2 cellular contexts compared by ENCODE assay signal in the genomic region with DNA sequence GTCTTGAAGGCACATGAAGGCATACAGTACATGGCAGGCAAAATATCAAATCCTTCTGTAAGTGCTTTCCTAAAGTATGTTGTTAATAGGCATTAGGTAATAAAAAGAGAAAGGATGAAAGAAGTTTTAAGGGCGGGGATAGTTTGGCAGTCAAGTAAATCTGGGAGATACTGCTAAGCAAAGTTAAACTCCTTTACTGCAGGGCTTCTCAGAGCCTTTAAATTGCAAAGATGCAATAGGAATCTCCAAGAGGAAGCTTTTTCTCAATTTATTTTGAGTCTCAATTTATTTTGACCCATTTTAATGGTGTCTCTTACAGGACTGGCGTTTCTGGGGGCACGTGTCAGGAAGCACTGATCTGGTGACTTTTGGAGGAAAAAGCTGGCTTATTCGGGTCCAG.
TF ChIP-seq lines count a peak whose summit lies in the region.

No MANE protein-coding gene starts in this region.

TF ChIP-seq in GM23338, 12 proteins besides CTCF, POLR2A, EP300 and RAD21:
- TF ChIP-seq, protein P1, sequence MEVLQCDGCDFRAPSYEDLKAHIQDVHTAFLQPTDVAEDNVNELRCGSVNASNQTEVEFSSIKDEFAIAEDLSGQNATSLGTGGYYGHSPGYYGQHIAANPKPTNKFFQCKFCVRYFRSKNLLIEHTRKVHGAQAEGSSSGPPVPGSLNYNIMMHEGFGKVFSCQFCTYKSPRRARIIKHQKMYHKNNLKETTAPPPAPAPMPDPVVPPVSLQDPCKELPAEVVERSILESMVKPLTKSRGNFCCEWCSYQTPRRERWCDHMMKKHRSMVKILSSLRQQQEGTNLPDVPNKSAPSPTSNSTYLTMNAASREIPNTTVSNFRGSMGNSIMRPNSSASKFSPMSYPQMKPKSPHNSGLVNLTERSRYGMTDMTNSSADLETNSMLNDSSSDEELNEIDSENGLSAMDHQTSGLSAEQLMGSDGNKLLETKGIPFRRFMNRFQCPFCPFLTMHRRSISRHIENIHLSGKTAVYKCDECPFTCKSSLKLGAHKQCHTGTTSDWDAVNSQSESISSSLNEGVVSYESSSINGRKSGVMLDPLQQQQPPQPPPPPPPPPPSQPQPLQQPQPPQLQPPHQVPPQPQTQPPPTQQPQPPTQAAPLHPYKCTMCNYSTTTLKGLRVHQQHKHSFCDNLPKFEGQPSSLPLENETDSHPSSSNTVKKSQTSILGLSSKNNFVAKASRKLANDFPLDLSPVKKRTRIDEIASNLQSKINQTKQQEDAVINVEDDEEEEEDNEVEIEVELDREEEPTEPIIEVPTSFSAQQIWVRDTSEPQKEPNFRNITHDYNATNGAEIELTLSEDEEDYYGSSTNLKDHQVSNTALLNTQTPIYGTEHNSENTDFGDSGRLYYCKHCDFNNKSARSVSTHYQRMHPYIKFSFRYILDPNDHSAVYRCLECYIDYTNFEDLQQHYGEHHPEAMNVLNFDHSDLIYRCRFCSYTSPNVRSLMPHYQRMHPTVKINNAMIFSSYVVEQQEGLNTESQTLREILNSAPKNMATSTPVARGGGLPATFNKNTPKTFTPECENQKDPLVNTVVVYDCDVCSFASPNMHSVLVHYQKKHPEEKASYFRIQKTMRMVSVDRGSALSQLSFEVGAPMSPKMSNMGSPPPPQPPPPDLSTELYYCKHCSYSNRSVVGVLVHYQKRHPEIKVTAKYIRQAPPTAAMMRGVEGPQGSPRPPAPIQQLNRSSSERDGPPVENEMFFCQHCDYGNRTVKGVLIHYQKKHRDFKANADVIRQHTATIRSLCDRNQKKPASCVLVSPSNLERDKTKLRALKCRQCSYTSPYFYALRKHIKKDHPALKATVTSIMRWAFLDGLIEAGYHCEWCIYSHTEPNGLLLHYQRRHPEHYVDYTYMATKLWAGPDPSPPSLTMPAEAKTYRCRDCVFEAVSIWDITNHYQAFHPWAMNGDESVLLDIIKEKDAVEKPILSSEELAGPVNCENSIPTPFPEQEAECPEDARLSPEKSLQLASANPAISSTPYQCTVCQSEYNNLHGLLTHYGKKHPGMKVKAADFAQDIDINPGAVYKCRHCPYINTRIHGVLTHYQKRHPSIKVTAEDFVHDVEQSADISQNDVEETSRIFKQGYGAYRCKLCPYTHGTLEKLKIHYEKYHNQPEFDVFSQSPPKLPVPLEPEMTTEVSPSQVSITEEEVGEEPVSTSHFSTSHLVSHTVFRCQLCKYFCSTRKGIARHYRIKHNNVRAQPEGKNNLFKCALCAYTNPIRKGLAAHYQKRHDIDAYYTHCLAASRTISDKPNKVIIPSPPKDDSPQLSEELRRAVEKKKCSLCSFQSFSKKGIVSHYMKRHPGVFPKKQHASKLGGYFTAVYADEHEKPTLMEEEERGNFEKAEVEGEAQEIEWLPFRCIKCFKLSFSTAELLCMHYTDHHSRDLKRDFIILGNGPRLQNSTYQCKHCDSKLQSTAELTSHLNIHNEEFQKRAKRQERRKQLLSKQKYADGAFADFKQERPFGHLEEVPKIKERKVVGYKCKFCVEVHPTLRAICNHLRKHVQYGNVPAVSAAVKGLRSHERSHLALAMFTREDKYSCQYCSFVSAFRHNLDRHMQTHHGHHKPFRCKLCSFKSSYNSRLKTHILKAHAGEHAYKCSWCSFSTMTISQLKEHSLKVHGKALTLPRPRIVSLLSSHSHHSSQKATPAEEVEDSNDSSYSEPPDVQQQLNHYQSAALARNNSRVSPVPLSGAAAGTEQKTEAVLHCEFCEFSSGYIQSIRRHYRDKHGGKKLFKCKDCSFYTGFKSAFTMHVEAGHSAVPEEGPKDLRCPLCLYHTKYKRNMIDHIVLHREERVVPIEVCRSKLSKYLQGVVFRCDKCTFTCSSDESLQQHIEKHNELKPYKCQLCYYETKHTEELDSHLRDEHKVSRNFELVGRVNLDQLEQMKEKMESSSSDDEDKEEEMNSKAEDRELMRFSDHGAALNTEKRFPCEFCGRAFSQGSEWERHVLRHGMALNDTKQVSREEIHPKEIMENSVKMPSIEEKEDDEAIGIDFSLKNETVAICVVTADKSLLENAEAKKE (CRISPR knock-in tag; IDR thresholded peaks at IDR 0.05), result no peak
- TF ChIP-seq ZNF331 (CRISPR knock-in tag; IDR thresholded peaks at IDR 0.05; ENCODE audit: low read depth) (no peak), EZH2 (IDR thresholded peaks at IDR 0.05; ENCODE audit: low read depth, unreplicated experiment) (no peak), EZH2phosphoT487 (IDR thresholded peaks at IDR 0.05; ENCODE audit: unreplicated experiment) (no peak), STAT1 (IDR thresholded peaks at IDR 0.05; ENCODE audit: unreplicated experiment) (no peak), CREB1 (CRISPR knock-in tag; IDR thresholded peaks at IDR 0.05; ENCODE audit: low read depth) (no peak), ZNF114 (CRISPR knock-in tag; IDR thresholded peaks at IDR 0.05) (no peak), NANOG (IDR thresholded peaks at IDR 0.05; ENCODE audit: borderline replicate concordance) (no peak)
- TF ChIP-seq, protein P2, sequence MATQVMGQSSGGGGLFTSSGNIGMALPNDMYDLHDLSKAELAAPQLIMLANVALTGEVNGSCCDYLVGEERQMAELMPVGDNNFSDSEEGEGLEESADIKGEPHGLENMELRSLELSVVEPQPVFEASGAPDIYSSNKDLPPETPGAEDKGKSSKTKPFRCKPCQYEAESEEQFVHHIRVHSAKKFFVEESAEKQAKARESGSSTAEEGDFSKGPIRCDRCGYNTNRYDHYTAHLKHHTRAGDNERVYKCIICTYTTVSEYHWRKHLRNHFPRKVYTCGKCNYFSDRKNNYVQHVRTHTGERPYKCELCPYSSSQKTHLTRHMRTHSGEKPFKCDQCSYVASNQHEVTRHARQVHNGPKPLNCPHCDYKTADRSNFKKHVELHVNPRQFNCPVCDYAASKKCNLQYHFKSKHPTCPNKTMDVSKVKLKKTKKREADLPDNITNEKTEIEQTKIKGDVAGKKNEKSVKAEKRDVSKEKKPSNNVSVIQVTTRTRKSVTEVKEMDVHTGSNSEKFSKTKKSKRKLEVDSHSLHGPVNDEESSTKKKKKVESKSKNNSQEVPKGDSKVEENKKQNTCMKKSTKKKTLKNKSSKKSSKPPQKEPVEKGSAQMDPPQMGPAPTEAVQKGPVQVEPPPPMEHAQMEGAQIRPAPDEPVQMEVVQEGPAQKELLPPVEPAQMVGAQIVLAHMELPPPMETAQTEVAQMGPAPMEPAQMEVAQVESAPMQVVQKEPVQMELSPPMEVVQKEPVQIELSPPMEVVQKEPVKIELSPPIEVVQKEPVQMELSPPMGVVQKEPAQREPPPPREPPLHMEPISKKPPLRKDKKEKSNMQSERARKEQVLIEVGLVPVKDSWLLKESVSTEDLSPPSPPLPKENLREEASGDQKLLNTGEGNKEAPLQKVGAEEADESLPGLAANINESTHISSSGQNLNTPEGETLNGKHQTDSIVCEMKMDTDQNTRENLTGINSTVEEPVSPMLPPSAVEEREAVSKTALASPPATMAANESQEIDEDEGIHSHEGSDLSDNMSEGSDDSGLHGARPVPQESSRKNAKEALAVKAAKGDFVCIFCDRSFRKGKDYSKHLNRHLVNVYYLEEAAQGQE (IDR thresholded peaks at IDR 0.05; ENCODE audit: unreplicated experiment), result no peak
- TF ChIP-seq, protein P3, sequence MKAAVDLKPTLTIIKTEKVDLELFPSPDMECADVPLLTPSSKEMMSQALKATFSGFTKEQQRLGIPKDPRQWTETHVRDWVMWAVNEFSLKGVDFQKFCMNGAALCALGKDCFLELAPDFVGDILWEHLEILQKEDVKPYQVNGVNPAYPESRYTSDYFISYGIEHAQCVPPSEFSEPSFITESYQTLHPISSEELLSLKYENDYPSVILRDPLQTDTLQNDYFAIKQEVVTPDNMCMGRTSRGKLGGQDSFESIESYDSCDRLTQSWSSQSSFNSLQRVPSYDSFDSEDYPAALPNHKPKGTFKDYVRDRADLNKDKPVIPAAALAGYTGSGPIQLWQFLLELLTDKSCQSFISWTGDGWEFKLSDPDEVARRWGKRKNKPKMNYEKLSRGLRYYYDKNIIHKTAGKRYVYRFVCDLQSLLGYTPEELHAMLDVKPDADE (IDR thresholded peaks at IDR 0.05), result no peak

TF ChIP-seq in WTC11, 78 proteins besides CTCF, POLR2A, EP300 and RAD21 (continued from another document):
- TF ChIP-seq, protein P4, sequence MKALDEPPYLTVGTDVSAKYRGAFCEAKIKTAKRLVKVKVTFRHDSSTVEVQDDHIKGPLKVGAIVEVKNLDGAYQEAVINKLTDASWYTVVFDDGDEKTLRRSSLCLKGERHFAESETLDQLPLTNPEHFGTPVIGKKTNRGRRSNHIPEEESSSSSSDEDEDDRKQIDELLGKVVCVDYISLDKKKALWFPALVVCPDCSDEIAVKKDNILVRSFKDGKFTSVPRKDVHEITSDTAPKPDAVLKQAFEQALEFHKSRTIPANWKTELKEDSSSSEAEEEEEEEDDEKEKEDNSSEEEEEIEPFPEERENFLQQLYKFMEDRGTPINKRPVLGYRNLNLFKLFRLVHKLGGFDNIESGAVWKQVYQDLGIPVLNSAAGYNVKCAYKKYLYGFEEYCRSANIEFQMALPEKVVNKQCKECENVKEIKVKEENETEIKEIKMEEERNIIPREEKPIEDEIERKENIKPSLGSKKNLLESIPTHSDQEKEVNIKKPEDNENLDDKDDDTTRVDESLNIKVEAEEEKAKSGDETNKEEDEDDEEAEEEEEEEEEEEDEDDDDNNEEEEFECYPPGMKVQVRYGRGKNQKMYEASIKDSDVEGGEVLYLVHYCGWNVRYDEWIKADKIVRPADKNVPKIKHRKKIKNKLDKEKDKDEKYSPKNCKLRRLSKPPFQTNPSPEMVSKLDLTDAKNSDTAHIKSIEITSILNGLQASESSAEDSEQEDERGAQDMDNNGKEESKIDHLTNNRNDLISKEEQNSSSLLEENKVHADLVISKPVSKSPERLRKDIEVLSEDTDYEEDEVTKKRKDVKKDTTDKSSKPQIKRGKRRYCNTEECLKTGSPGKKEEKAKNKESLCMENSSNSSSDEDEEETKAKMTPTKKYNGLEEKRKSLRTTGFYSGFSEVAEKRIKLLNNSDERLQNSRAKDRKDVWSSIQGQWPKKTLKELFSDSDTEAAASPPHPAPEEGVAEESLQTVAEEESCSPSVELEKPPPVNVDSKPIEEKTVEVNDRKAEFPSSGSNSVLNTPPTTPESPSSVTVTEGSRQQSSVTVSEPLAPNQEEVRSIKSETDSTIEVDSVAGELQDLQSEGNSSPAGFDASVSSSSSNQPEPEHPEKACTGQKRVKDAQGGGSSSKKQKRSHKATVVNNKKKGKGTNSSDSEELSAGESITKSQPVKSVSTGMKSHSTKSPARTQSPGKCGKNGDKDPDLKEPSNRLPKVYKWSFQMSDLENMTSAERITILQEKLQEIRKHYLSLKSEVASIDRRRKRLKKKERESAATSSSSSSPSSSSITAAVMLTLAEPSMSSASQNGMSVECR (CRISPR knock-in tag; IDR thresholded peaks at IDR 0.05; ENCODE audit: borderline replicate concordance), result no peak
- TF ChIP-seq ZNF138 (CRISPR knock-in tag; conservative IDR thresholded peaks at IDR 0.05) (no peak), NFATC4 (CRISPR knock-in tag; IDR thresholded peaks at IDR 0.05) (no peak), SMAD4 (CRISPR knock-in tag; IDR thresholded peaks at IDR 0.05) (no peak), RELA (CRISPR knock-in tag; IDR thresholded peaks at IDR 0.05; ENCODE audit: borderline replicate concordance) (no peak), PRRX2 (CRISPR knock-in tag; IDR thresholded peaks at IDR 0.05) (no peak), ZNF232 (CRISPR knock-in tag; IDR thresholded peaks at IDR 0.05) (no peak), GTF2I (CRISPR knock-in tag; conservative IDR thresholded peaks at IDR 0.05) (no peak), EMX1 (CRISPR knock-in tag; IDR thresholded peaks at IDR 0.05) (no peak)
- TF ChIP-seq, protein P5, sequence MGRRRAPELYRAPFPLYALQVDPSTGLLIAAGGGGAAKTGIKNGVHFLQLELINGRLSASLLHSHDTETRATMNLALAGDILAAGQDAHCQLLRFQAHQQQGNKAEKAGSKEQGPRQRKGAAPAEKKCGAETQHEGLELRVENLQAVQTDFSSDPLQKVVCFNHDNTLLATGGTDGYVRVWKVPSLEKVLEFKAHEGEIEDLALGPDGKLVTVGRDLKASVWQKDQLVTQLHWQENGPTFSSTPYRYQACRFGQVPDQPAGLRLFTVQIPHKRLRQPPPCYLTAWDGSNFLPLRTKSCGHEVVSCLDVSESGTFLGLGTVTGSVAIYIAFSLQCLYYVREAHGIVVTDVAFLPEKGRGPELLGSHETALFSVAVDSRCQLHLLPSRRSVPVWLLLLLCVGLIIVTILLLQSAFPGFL (CRISPR knock-in tag; IDR thresholded peaks at IDR 0.05; ENCODE audit: borderline replicate concordance), result no peak
- TF ChIP-seq, protein P6, sequence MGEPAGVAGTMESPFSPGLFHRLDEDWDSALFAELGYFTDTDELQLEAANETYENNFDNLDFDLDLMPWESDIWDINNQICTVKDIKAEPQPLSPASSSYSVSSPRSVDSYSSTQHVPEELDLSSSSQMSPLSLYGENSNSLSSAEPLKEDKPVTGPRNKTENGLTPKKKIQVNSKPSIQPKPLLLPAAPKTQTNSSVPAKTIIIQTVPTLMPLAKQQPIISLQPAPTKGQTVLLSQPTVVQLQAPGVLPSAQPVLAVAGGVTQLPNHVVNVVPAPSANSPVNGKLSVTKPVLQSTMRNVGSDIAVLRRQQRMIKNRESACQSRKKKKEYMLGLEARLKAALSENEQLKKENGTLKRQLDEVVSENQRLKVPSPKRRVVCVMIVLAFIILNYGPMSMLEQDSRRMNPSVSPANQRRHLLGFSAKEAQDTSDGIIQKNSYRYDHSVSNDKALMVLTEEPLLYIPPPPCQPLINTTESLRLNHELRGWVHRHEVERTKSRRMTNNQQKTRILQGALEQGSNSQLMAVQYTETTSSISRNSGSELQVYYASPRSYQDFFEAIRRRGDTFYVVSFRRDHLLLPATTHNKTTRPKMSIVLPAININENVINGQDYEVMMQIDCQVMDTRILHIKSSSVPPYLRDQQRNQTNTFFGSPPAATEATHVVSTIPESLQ (CRISPR knock-in tag; IDR thresholded peaks at IDR 0.05), result no peak
- TF ChIP-seq, protein P7, sequence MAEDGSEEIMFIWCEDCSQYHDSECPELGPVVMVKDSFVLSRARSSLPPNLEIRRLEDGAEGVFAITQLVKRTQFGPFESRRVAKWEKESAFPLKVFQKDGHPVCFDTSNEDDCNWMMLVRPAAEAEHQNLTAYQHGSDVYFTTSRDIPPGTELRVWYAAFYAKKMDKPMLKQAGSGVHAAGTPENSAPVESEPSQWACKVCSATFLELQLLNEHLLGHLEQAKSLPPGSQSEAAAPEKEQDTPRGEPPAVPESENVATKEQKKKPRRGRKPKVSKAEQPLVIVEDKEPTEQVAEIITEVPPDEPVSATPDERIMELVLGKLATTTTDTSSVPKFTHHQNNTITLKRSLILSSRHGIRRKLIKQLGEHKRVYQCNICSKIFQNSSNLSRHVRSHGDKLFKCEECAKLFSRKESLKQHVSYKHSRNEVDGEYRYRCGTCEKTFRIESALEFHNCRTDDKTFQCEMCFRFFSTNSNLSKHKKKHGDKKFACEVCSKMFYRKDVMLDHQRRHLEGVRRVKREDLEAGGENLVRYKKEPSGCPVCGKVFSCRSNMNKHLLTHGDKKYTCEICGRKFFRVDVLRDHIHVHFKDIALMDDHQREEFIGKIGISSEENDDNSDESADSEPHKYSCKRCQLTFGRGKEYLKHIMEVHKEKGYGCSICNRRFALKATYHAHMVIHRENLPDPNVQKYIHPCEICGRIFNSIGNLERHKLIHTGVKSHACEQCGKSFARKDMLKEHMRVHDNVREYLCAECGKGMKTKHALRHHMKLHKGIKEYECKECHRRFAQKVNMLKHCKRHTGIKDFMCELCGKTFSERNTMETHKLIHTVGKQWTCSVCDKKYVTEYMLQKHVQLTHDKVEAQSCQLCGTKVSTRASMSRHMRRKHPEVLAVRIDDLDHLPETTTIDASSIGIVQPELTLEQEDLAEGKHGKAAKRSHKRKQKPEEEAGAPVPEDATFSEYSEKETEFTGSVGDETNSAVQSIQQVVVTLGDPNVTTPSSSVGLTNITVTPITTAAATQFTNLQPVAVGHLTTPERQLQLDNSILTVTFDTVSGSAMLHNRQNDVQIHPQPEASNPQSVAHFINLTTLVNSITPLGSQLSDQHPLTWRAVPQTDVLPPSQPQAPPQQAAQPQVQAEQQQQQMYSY (CRISPR knock-in tag; IDR thresholded peaks at IDR 0.05), result no peak
- TF ChIP-seq, protein P8, sequence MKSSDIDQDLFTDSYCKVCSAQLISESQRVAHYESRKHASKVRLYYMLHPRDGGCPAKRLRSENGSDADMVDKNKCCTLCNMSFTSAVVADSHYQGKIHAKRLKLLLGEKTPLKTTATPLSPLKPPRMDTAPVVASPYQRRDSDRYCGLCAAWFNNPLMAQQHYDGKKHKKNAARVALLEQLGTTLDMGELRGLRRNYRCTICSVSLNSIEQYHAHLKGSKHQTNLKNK (CRISPR knock-in tag; IDR thresholded peaks at IDR 0.05), result no peak
